ENCODE assay signal across 8 cellular contexts in genomic region chr7:16754869-16755317, GRCh38. TPM values are rescaled to one million over a fixed set of nuclear protein-coding genes. Genes with fewer than 3 reads are reported as not detected.
A peak's percentile ranks its signal among the peaks of the same experiment; 100 is the strongest.
DNase-seq lines count a peak whose midpoint lies in the region; ATAC-seq and TF ChIP-seq lines count a peak whose summit lies in the region.

No MANE protein-coding gene starts in this region.

- H3K4ac ChIP-seq in trophoblast cell (ENCODE audit: low read depth, low read length): no peak overlapping the region

- H3K36me3 Mint-ChIP-seq in GM23338 (ENCODE audit: low read depth) (no peaks in the 10 kb centered on the region; the same call in 2 of the 3 replicates), endothelial cell (ENCODE audit: low read depth, unreplicated experiment) (peaks cover 7% of the 10 kb centered on the region)

- POLR2A ChIA-PET in RWPE1 (lab: Yijun Ruan, JAX; ENCODE audit: low non-redundant PET): no interaction called here

- peaks cover 13% of the 10 kb centered on the region for H3K27me3 ChIP-seq in GM23338 (ENCODE audit: insufficient read depth)
- H3K27me3 ChIP-seq in OCI-LY1 (ENCODE audit: insufficient read depth, low read length): no peaks in the 10 kb centered on the region
- H3K27me3 ChIP-seq in trophoblast cell (ENCODE audit: insufficient read depth, low read length): no peaks in the 10 kb centered on the region

- H2BK5ac ChIP-seq in trophoblast cell (ENCODE audit: low read depth, low read length, poor library complexity): peak overlapping the region; percentile 75

- no peak overlapping the region for H3K27ac ChIP-seq in GM23338 (ENCODE audit: low read depth)
- H3K27ac ChIP-seq in OCI-LY1 (ENCODE audit: low read depth, low read length, poor library complexity, severe bottlenecking): peak overlapping the region; percentile 50
- H3K27ac ChIP-seq in trophoblast cell (ENCODE audit: low read depth, low read length): peak overlapping the region; percentile 36
- no peak overlapping the region for H3K27ac ChIP-seq in RWPE1

- H4K20me1 ChIP-seq in GM23338 (replicated peaks; ENCODE audit: insufficient read depth) (peaks cover 14% of the 10 kb centered on the region), OCI-LY1 (ENCODE audit: insufficient read depth, low read length) (no peaks in the 10 kb centered on the region)

- H3K9me3 Mint-ChIP-seq in GM23338 (no peaks in the 10 kb centered on the region; the same call in 2 of the 3 replicates), endothelial cell (ENCODE audit: unreplicated experiment) (no peaks in the 10 kb centered on the region)

- H3K79me1 ChIP-seq in trophoblast cell (ENCODE audit: low read length): peaks cover 2% of the 10 kb centered on the region

- H3K9me2 ChIP-seq in GM23338 (ENCODE audit: insufficient read depth) (no peaks in the 10 kb centered on the region), OCI-LY1 (ENCODE audit: low read depth, low read length) (no peaks in the 10 kb centered on the region)

- no peak overlapping the region for H4K12ac ChIP-seq in trophoblast cell (ENCODE audit: low read depth, low read length)

- no peak overlapping the region for H2AK5ac ChIP-seq in trophoblast cell (ENCODE audit: low read length)

- no peak overlapping the region for H4K8ac ChIP-seq in trophoblast cell (ENCODE audit: low read depth, low read length)

- H3K4me1 ChIP-seq in GM23338 (ENCODE audit: insufficient read depth) (peaks cover 21% of the 10 kb centered on the region), OCI-LY1 (ENCODE audit: insufficient read depth, low read length, severe bottlenecking) (peaks cover 46% of the 10 kb centered on the region), trophoblast cell (ENCODE audit: control insufficient read depth in 1 of 2, insufficient read depth in 2 of 2, low read length in 2 of 2) (no peaks in the 10 kb centered on the region)

- peak overlapping the region; percentile 55 for H2BK120ac ChIP-seq in trophoblast cell (ENCODE audit: insufficient read depth, low read length, poor library complexity)

- no peaks in the 10 kb centered on the region for H3K36me3 ChIP-seq in GM23338 (ENCODE audit: insufficient read depth)
- no peaks in the 10 kb centered on the region for H3K36me3 ChIP-seq in OCI-LY1 (ENCODE audit: insufficient read depth, low read length)
- no peaks in the 10 kb centered on the region for H3K36me3 ChIP-seq in trophoblast cell (ENCODE audit: control insufficient read depth in 1 of 2, insufficient read depth in 2 of 2, low read length in 2 of 2)

- H3K4me1 Mint-ChIP-seq in GM23338: peaks cover 33% of the 10 kb centered on the region
- H3K4me1 Mint-ChIP-seq in endothelial cell (ENCODE audit: unreplicated experiment): peaks cover 21% of the 10 kb centered on the region

- peaks cover 54% of the 10 kb centered on the region for H3K79me2 ChIP-seq in GM23338 (replicated peaks; ENCODE audit: insufficient read depth)
- H3K79me2 ChIP-seq in OCI-LY1 (ENCODE audit: insufficient read depth, low read length): peaks cover 28% of the 10 kb centered on the region
- H3K79me2 ChIP-seq in trophoblast cell (ENCODE audit: control insufficient read depth, insufficient read depth, low read length, poor library complexity): peaks cover 2% of the 10 kb centered on the region

- no peak overlapping the region for H4K91ac ChIP-seq in trophoblast cell (ENCODE audit: low read depth, low read length)

- H3K9ac ChIP-seq in OCI-LY1 (ENCODE audit: low read length) (peak overlapping the region; percentile 68; the same call in 1 of the 2 replicates), trophoblast cell (ENCODE audit: low read length) (no peak overlapping the region)

- H3K9me3 ChIP-seq in OCI-LY1 (ENCODE audit: low read length) (no peaks in the 10 kb centered on the region), trophoblast cell (ENCODE audit: insufficient read depth, low read depth, low read length) (no peaks in the 10 kb centered on the region)

- H2BK12ac ChIP-seq in trophoblast cell (ENCODE audit: low read length): peak overlapping the region; percentile 82

- H3K27me3 Mint-ChIP-seq in GM23338 (ENCODE audit: insufficient read depth, low read depth, poor library complexity) (peaks cover 9% of the 10 kb centered on the region), endothelial cell (ENCODE audit: unreplicated experiment) (peaks cover 12% of the 10 kb centered on the region)

- no peak for ATAC-seq in GM23338
- ATAC-seq in GM19023 (IDR thresholded peaks at IDR 0.05; ENCODE audit: unreplicated experiment): no peak

- H3K14ac ChIP-seq in trophoblast cell (ENCODE audit: low read length): no peak overlapping the region

- no CpG with 5 or more reads among the region's 5 CpGs for WGBS in trophoblast cell (ENCODE audit: extremely low coverage, insufficient coverage, insufficient read length)

- CTCF ChIA-PET in RWPE1 (lab: Yijun Ruan, JAX): interaction anchor here (0.7 kb wide), 2 partner anchors 14 to 113 kb away, joined by 3 read pairs; no protein-coding TSS in a partner anchor

- H3K4me3 Mint-ChIP-seq in GM23338: peak overlapping the region; percentile 89
- peak overlapping the region; percentile 98 for H3K4me3 Mint-ChIP-seq in endothelial cell (ENCODE audit: unreplicated experiment)

- no peak overlapping the region for H3K18ac ChIP-seq in trophoblast cell (ENCODE audit: low read length)

- H2AFZ ChIP-seq in GM23338 (0 out of 2 replicates have a peak overlapping the region, but pooled peaks have one; percentile 96), OCI-LY1 (ENCODE audit: low read length) (no peak overlapping the region), trophoblast cell (ENCODE audit: insufficient read depth, low read length, poor library complexity) (no peak overlapping the region)

- TF ChIP-seq CTCF in GM23338 (conservative IDR thresholded peaks at IDR 0.05; ENCODE audit: low read depth in 2 of 2) (no peak), OCI-LY1 (IDR thresholded peaks at IDR 0.05; ENCODE audit: low read length) (no peak), endothelial cell (IDR thresholded peaks at IDR 0.05; ENCODE audit: unreplicated experiment) (no peak), RWPE1 (conservative IDR thresholded peaks at IDR 0.05; ENCODE audit: low read depth) (no peak)

- no peak overlapping the region for H3K23ac ChIP-seq in trophoblast cell (ENCODE audit: low read length)

- H3K4me2 ChIP-seq in GM23338 (peak overlapping the region; percentile 95), OCI-LY1 (ENCODE audit: low read length) (peak overlapping the region; percentile 78), trophoblast cell (ENCODE audit: low read length) (peak overlapping the region; percentile 56)

- no peaks in the 10 kb centered on the region for H3F3A ChIP-seq in GM23338 (replicated peaks; ENCODE audit: low read depth)
- H3F3A ChIP-seq in OCI-LY1 (ENCODE audit: insufficient read depth, low read length): no peaks in the 10 kb centered on the region

- DNase-seq in GM23338 (ENCODE audit: low spot score) (no peak), endothelial cell (ENCODE audit: low spot score) (no peak), trophoblast cell (peak in 1 of 2 donors; percentile 54), RWPE1 (ENCODE audit: low spot score) (no peak), foreskin melanocyte (no peak), amniotic stem cell (lab: John Stamatoyannopoulos, UW) (no peak)

- H3K27ac Mint-ChIP-seq in GM23338 (no peak overlapping the region), endothelial cell (ENCODE audit: unreplicated experiment) (peak overlapping the region; percentile 94)

- H3K4me3 ChIP-seq in GM23338 (peak overlapping the region; percentile 86), OCI-LY1 (ENCODE audit: low read depth, low read length, poor library complexity, severe bottlenecking) (peak overlapping the region; percentile 83), trophoblast cell (ENCODE audit: low read depth, low read length) (no peak overlapping the region)

TF ChIP-seq in GM23338, 12 proteins besides CTCF, POLR2A, EP300 and RAD21 (continues in another document):
- TF ChIP-seq ZNF114 (CRISPR knock-in tag; IDR thresholded peaks at IDR 0.05) (no peak), STAT1 (IDR thresholded peaks at IDR 0.05; ENCODE audit: unreplicated experiment) (no peak), ZNF331 (CRISPR knock-in tag; IDR thresholded peaks at IDR 0.05; ENCODE audit: low read depth) (no peak), REST (IDR thresholded peaks at IDR 0.05; ENCODE audit: unreplicated experiment) (no peak), CREB1 (CRISPR knock-in tag; IDR thresholded peaks at IDR 0.05; ENCODE audit: low read depth) (no peak), POLR2AphosphoS5 (IDR thresholded peaks at IDR 0.05; ENCODE audit: low read depth) (no peak), EZH2 (IDR thresholded peaks at IDR 0.05; ENCODE audit: low read depth, unreplicated experiment) (no peak)

RNA-seq across cellular contexts. Expression of gene TSPAN13, which starts 1.3 kb away (rescaled TPM):
- 27.6 and 28.8 TPM in 2 replicates for total RNA-seq in GM23338 (2014; rRNA removed; shearing (Covaris generic))
- 40.9 and 42.5 TPM in 2 replicates for polyA plus RNA-seq in GM23338 (2016; fragmentation: Nextera tagmentation; extraction: Ambion mirVana)
- 82.0 TPM for total RNA-seq in endothelial cell (ENCODE audit: unreplicated experiment)
- polyA plus RNA-seq in trophoblast cell (2013): 40.5 and 42.5 TPM in 2 replicates

RNA-seq across cellular contexts. Expression of gene AGR2, which starts 49.9 kb away (rescaled TPM):
- not detected in 2 replicates for total RNA-seq in GM23338 (2014; rRNA removed; shearing (Covaris generic))
- polyA plus RNA-seq in GM23338 (2016; fragmentation: Nextera tagmentation; extraction: Ambion mirVana): not detected in 2 replicates
- not detected for total RNA-seq in endothelial cell (ENCODE audit: unreplicated experiment)
- 0.31 and 0.68 TPM in 2 replicates for polyA plus RNA-seq in trophoblast cell (2013)

Comparison
In these comparisons a context has a peak if more than half of its experiments do, and no peak if none do; other contexts are left out.
1. H3K27ac ChIP-seq: peak in OCI-LY1 (single experiment) and trophoblast cell (single experiment); none in GM23338 (single experiment) and RWPE1 (single experiment).
2. Peak in every context shown above with its lines, with median percentiles within 50 percentile points of each other: H3K4me2 ChIP-seq.